In genomic region chr13:113023694-113024430, GRCh38 we compare ENCODE assay signal across 1 cellular context.
TF ChIP-seq lines count a peak whose summit lies in the region.

No MANE protein-coding gene starts in this region.

TF ChIP-seq in H1, 55 proteins besides CTCF, POLR2A, EP300 and RAD21:
- no peak for TF ChIP-seq E2F6 (IDR thresholded peaks at IDR 0.05)
- no peak for TF ChIP-seq CBX8 (IDR thresholded peaks at IDR 0.05; ENCODE audit: borderline replicate concordance, low read depth, low read length)
- no peak for TF ChIP-seq CREB1 (IDR thresholded peaks at IDR 0.05)
- no peak for TF ChIP-seq SP2 (IDR thresholded peaks at IDR 0.05; ENCODE audit: low read length)
- TF ChIP-seq SUZ12 (IDR thresholded peaks at IDR 0.05; ENCODE audit: low read length) = no peak
- no peak for TF ChIP-seq BRCA1 (IDR thresholded peaks at IDR 0.05; ENCODE audit: low read depth, low read length)
- TF ChIP-seq HDAC6 (IDR thresholded peaks at IDR 0.05; ENCODE audit: low read depth, low read length) = no peak
- TF ChIP-seq SP1 (IDR thresholded peaks at IDR 0.05; ENCODE audit: low read depth, low read length) = no peak
- no peak for TF ChIP-seq KDM5A (IDR thresholded peaks at IDR 0.05; ENCODE audit: low read length)
- TF ChIP-seq KDM4A (IDR thresholded peaks at IDR 0.05; ENCODE audit: low read depth, low read length, severe bottlenecking) = no peak
- TF ChIP-seq SRF (IDR thresholded peaks at IDR 0.05; ENCODE audit: low read depth, low read length) = no peak
- no peak for TF ChIP-seq SIN3A (conservative IDR thresholded peaks at IDR 0.05 in 1 of 2, IDR thresholded peaks at IDR 0.05 in 1 of 2; ENCODE audit: low read depth in 1 of 2, low read length in 2 of 2)
- no peak for TF ChIP-seq CBX5 (IDR thresholded peaks at IDR 0.05; ENCODE audit: low read depth, low read length)
- TF ChIP-seq RXRA (IDR thresholded peaks at IDR 0.05; ENCODE audit: insufficient read depth, low read depth, low read length) = no peak
- no peak for TF ChIP-seq YY1 (IDR thresholded peaks at IDR 0.05; ENCODE audit: low read depth, low read length)
- no peak for TF ChIP-seq CHD7 (IDR thresholded peaks at IDR 0.05; ENCODE audit: insufficient replicate concordance, low read length)
